ENCODE assay signal across 8 cellular contexts in the genomic region with DNA sequence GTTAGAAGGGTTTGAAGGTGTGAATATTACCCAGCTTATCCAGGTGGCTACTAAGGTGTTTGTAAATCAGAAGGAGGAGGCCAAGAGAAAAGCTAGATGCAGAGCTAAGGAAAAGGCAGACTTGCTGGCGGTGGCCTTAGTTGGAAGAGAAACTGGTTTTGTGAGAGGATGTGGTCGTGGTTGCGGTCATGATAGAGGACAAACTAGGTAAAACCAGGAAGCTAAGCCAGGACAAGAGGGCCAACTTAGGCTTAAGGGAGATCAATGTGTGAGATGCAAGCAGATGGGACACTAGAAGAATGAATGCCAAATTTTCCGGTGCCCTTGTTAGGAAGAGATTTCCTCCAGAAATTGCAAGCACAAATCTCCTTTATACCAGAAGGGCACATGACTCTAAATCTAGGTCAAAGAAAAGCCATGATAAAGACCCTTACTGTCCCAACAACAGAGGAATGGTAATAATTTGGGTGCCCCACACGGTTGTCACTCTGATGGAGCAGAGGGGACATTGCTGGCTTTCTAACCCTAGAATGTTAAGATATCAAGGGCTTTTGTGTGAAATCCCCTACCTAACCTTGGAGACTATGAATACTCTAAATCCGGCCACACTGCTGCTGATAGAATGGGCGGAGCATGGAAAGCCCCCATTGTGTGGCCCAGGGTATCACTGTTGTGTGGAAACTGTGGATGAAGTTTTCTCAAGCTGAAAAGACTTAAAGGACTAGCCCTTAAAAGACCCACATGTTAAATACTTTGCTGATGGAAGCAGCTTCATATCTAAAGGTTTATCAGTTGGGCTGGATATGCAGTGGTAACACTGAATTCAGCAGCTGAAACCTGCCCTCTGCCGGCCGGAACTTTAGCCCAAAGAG. TPM values are rescaled to one million over a fixed set of nuclear protein-coding genes. Genes with fewer than 3 reads are reported as not detected.
DNase-seq lines count a peak whose midpoint lies in the region; TF ChIP-seq lines count a peak whose summit lies in the region.

No MANE protein-coding gene starts in this region.

- H3K27ac ChIP-seq in prostate gland, result no peak overlapping the region

- H3K27me3 ChIP-seq in prostate gland (replicated peaks; ENCODE audit: insufficient read depth), result no peaks in the 10 kb centered on the region

- peak; percentile 25 for TF ChIP-seq CTCF in NB4 (IDR thresholded peaks at IDR 0.05; ENCODE audit: low read depth, low read length)
- peak in 3 of 4 experiments; percentile 29 to 53 (median 47) for TF ChIP-seq CTCF in prostate gland (IDR thresholded peaks at IDR 0.05)

- peak; percentile 1 to 12 for DNase-seq in stimulated activated CD4-positive, alpha-beta T cell treated with anti-CD3 and anti-CD28 coated beads, Interleukin-15, amount 100 ng/mL, for 1 hour (ENCODE audit: low read depth in 1 of 2, low spot score in 1 of 2)
- no peak for DNase-seq in stimulated activated CD4-positive, alpha-beta T cell treated with anti-CD3 and anti-CD28 coated beads, Interleukin-4, amount 100 ng/mL, for 4 hours
- DNase-seq in H4 (ENCODE audit: low spot score) (peak; percentile 9), NB4 (ENCODE audit: low read depth) (peak; percentile 85), prostate gland (ENCODE audit: low spot score) (peak; percentile 45), HPDE6-E6E7 (ENCODE audit: extremely low spot score) (no peak), COR-L47 (lab: John Stamatoyannopoulos, UW) (no peak)
- DNase-seq in activated T-helper 9 cell treated with anti-CD3 and anti-CD28 coated beads, Interleukin-2, amount 50 U/mL, for 16 hours (ENCODE audit: low read depth), result peak; percentile 22

- no peaks in the 10 kb centered on the region for H3K9me3 ChIP-seq in prostate gland

- no peaks in the 10 kb centered on the region for H3K36me3 ChIP-seq in prostate gland

- H3K4me1 ChIP-seq in prostate gland (replicated peaks), result no peaks in the 10 kb centered on the region

- intact Hi-C loops in prostate gland (cut with DNase I), result no loop called here

- TF ChIP-seq POLR2A in NB4 (IDR thresholded peaks at IDR 0.05; ENCODE audit: extremely low read depth, insufficient read length) (no peak), prostate gland (IDR thresholded peaks at IDR 0.05) (no peak)

- 78% methylated on average over 9 of the region's 9 CpGs for WGBS in prostate gland

- H3K4me3 ChIP-seq in NB4 (ENCODE audit: low read depth, low read length) (no peak overlapping the region), prostate gland (no peak overlapping the region)

RNA-seq across cellular contexts. Expression of a gene that starts 7.8 kb away (rescaled TPM):
- total RNA-seq in H4 (2014; rRNA removed; shearing (Covaris generic)), result not detected in 2 replicates
- not detected for total RNA-seq in prostate gland

RNA-seq across cellular contexts. Expression of a gene that starts 53.6 kb away (rescaled TPM):
- total RNA-seq in H4 (2014; rRNA removed; shearing (Covaris generic)), result 21.9 and 39.1 TPM in 2 replicates
- total RNA-seq in prostate gland, result 10 to 100 TPM; 65.3 to 93.7 TPM

Comparison
In these comparisons a context has a peak if more than half of its experiments do, and no peak if none do; other contexts are left out.
1. DNase-seq: peak in stimulated activated CD4-positive, alpha-beta T cell treated with anti-CD3 and anti-CD28 coated beads, Interleukin-15, amount 100 ng/mL, for 1 hour (2 of 2), H4 (single experiment), NB4 (single experiment), activated T-helper 9 cell treated with anti-CD3 and anti-CD28 coated beads, Interleukin-2, amount 50 U/mL, for 16 hours (single experiment) and prostate gland (single experiment); none in stimulated activated CD4-positive, alpha-beta T cell treated with anti-CD3 and anti-CD28 coated beads, Interleukin-4, amount 100 ng/mL, for 4 hours (0 of 2), HPDE6-E6E7 (single experiment) and COR-L47 (single experiment).